ENCODE assay signal across 8 cellular contexts in genomic region chr22:45235101-45235777, GRCh38. TPM values are rescaled to one million over a fixed set of nuclear protein-coding genes. Genes with fewer than 3 reads are reported as not detected.
DNase-seq lines count a peak whose midpoint lies in the region; ATAC-seq and TF ChIP-seq lines count a peak whose summit lies in the region.

No MANE protein-coding gene starts in this region.

- no peak overlapping the region for H3K27ac Mint-ChIP-seq in nephron progenitor cell

- peaks cover 63% of the 10 kb centered on the region for H3K4me1 Mint-ChIP-seq in nephron progenitor cell

- H3K27me3 Mint-ChIP-seq in nephron progenitor cell (ENCODE audit: low read depth, poor library complexity), result peaks cover 3% of the 10 kb centered on the region

- peak; percentile 48 for DNase-seq in NCI-H1105 (lab: John Stamatoyannopoulos, UW)
- DNase-seq in left ventricle myocardium inferior, result no peak
- no peak for DNase-seq in glomerular visceral epithelial cell (ENCODE audit: extremely low spot score)
- DNase-seq in nephron progenitor cell, result no peak
- DNase-seq in vagina (ENCODE audit: extremely low spot score in 2 of 2), result no peak
- no peak for DNase-seq in AG08395 (ENCODE audit: low spot score)

- intact Hi-C loops in left ventricle myocardium inferior (cut with micrococcal nuclease), result no loop called here
- intact Hi-C loops in vagina (cut with DNase I), result no loop called here

- H3K4me3 ChIP-seq in left ventricle myocardium inferior (no peak overlapping the region), vagina (no peak overlapping the region)

- H3K36me3 Mint-ChIP-seq in nephron progenitor cell (ENCODE audit: low read depth), result no peaks in the 10 kb centered on the region

- TF ChIP-seq CTCF in left ventricle myocardium inferior (IDR thresholded peaks at IDR 0.05; ENCODE audit: borderline replicate concordance) (no peak), nephron progenitor cell (IDR thresholded peaks at IDR 0.05) (no peak), vagina (IDR thresholded peaks at IDR 0.05) (no peak)

- H3K9me3 Mint-ChIP-seq in nephron progenitor cell, result no peaks in the 10 kb centered on the region

- no peak overlapping the region for H3K4me3 Mint-ChIP-seq in nephron progenitor cell

- TF ChIP-seq POLR2A in GM18526 (IDR thresholded peaks at IDR 0.05; ENCODE audit: extremely low read depth, insufficient read length), result peak; percentile 62
- no peak for TF ChIP-seq POLR2A in vagina (IDR thresholded peaks at IDR 0.05)

- peak; percentile 62 for ATAC-seq in GM21723 (IDR thresholded peaks at IDR 0.05; ENCODE audit: unreplicated experiment)

- H3K27me3 ChIP-seq in left ventricle myocardium inferior (ENCODE audit: low read depth) (no peaks in the 10 kb centered on the region), vagina (no peaks in the 10 kb centered on the region)

- H3K36me3 ChIP-seq in left ventricle myocardium inferior (no peaks in the 10 kb centered on the region), vagina (no peaks in the 10 kb centered on the region)

- H3K9me3 ChIP-seq in left ventricle myocardium inferior (replicated peaks) (no peaks in the 10 kb centered on the region), vagina (no peaks in the 10 kb centered on the region)

- H3K4me1 ChIP-seq in left ventricle myocardium inferior, result peaks cover 15% of the 10 kb centered on the region
- H3K4me1 ChIP-seq in vagina, result peaks cover 39% of the 10 kb centered on the region

- peak overlapping the region; percentile 34 for H3K27ac ChIP-seq in left ventricle myocardium inferior (replicated peaks)
- H3K27ac ChIP-seq in vagina, result no peak overlapping the region

RNA-seq across cellular contexts. Expression of gene KIAA0930, which starts 5.5 kb away (rescaled TPM):
- total RNA-seq in left ventricle myocardium inferior (18.6 TPM), vagina (42.5 TPM)

RNA-seq across cellular contexts. Expression of gene UPK3A, which starts 49.5 kb away (rescaled TPM):
- not detected for total RNA-seq in left ventricle myocardium inferior
- total RNA-seq in vagina, result not detected
